Comparison of ENCODE assay signal across 20 cellular contexts in the genomic region with DNA sequence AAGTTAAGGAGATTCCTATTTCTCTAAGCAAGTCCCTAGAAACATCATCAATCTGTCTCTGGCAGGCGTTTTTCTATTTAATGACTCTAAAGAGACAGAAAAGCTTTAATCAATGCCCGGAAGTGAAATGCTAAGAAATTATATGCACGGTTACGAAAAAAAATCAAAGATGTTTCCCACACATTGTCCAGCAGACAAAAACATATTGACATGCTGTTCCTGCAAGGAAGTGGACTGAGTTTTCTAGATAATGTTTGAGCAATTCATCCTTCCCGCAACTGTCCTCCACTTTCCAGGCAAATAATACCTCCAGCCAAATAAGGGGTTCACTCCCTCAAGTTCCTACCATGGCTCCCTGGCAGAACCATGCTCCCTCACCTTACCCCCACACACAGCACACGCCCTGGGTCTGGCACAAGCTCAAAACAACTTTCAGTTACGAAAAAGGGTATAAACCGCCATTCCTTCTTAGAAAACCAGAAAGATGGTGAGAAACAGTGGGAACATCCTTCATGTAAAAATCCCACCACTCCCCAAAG.
"Had no signal": no experiment of that assay in that cellular context is flagged by ENCODE, and none has a peak within 500 bp of the region (broad histone marks: within the 10 kb centered on the region; RNA-seq: fewer than 3 reads in every experiment).

No MANE protein-coding gene starts in this region.

- H3K36me3 Mint-ChIP-seq: naive B cell, type B pancreatic cell had no signal

- H3K4me3 Mint-ChIP-seq: endodermal cell, naive B cell, nephron, type B pancreatic cell had no signal

- H3K4me3 ChIP-seq: breast epithelium, colonic mucosa, gastrocnemius medialis, hepatocyte, smooth muscle cell, suprapubic skin, thyroid gland had no signal

- H3K79me2 ChIP-seq: hepatocyte had no signal

- H2AFZ ChIP-seq: hepatocyte had no signal

- H3K27ac ChIP-seq: breast epithelium, colonic mucosa, hepatocyte, suprapubic skin, thyroid gland had no signal

- H3K4me1 ChIP-seq: breast epithelium, colonic mucosa, suprapubic skin had no signal

- ATAC-seq: esophagus mucosa, gastrocnemius medialis, left colon had no signal

- H3K27ac Mint-ChIP-seq: endodermal cell, naive B cell, nephron, type B pancreatic cell had no signal

- DNase-seq: caudate nucleus; colonic mucosa; effector CD4-positive, alpha-beta T cell; endodermal cell; gastrocnemius medialis; left colon; mesenchymal stem cell; midbrain; naive B cell; occipital lobe; stimulated activated CD4-positive, alpha-beta T cell treated with anti-CD3 and anti-CD28 coated beads, Interleukin-2, amount 100 ng/mL, for 48 hours; stimulated activated naive CD4-positive, alpha-beta T cell treated with Interleukin-2 at 50 U/mL for 16 hours; thyroid gland had no signal

- H3K4me2 ChIP-seq: hepatocyte, smooth muscle cell had no signal

- H3K4me1 Mint-ChIP-seq: naive B cell had no signal

- H3K27me3 ChIP-seq: breast epithelium, colonic mucosa, gastrocnemius medialis, hepatocyte, suprapubic skin, thyroid gland had no signal

- H3K9me3 Mint-ChIP-seq: endodermal cell, nephron, type B pancreatic cell had no signal

- H3K36me3 ChIP-seq: breast epithelium, colonic mucosa, gastrocnemius medialis, suprapubic skin, thyroid gland had no signal

- H3K9me3 ChIP-seq: breast epithelium, colonic mucosa, gastrocnemius medialis, suprapubic skin, thyroid gland had no signal

- H3K27me3 Mint-ChIP-seq: type B pancreatic cell had no signal
